Comparison of ENCODE assay signal across 21 cellular contexts in the genomic region with DNA sequence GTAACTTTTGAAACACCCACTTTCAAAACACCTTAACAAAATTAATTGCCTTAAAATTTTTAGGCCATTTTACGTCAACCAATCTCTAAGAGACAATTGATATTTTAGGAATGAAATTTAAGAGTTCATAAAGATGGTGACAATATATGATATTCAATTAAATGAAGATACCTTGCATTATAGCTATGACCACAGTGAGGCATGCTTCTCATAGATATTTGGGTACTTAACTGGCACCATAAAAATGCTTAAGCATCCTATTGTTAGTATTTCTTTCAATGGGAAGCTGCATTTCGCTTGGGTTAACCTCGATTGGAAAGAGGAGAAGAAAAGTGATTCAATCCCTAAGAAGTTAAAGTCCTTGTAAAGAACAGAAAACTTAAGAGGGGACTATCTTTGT.
DNase-seq lines count a peak whose midpoint lies in the region; ATAC-seq, FAIRE-seq and TF ChIP-seq lines count a peak whose summit lies in the region.
"Had no signal": no experiment of that assay in that cellular context is flagged by ENCODE, and none has a peak within 500 bp of the region (broad histone marks: within the 10 kb centered on the region; RNA-seq: fewer than 3 reads in every experiment).

No MANE protein-coding gene starts in this region.

- H3K4me1 ChIP-seq in OCI-LY3 (ENCODE audit: low read length) = no peaks in the 10 kb centered on the region
- H3K4me1 ChIP-seq: BLaER1 treated with 17β-estradiol and CSF1 and Interleukin-3, amounts not matched to agents 10 nM and 100 nM had no signal

- H3K9ac ChIP-seq in OCI-LY3 (ENCODE audit: low read length) = no peak overlapping the region
- H3K9ac ChIP-seq: BLaER1 treated with 17β-estradiol and CSF1 and Interleukin-3, amounts not matched to agents 10 nM and 100 nM had no signal

- H2AFZ ChIP-seq in OCI-LY3 (ENCODE audit: low read depth, low read length) = no peak overlapping the region

- no peaks in the 10 kb centered on the region for H3K79me2 ChIP-seq in OCI-LY3 (ENCODE audit: low read length)

- H3K9me3 ChIP-seq in OCI-LY3 (ENCODE audit: insufficient read depth, low read length) = no peaks in the 10 kb centered on the region
- H3K9me3 ChIP-seq: BLaER1 treated with 17β-estradiol and CSF1 and Interleukin-3, amounts not matched to agents 10 nM and 100 nM had no signal

- H3K27ac ChIP-seq in OCI-LY3 (ENCODE audit: low read length) = no peak overlapping the region
- H3K27ac ChIP-seq: BLaER1 treated with 17β-estradiol and CSF1 and Interleukin-3, amounts not matched to agents 10 nM and 100 nM had no signal

- peaks cover 14% of the 10 kb centered on the region for H3K27me3 ChIP-seq in OCI-LY3 (ENCODE audit: low read depth, low read length)
- H3K27me3 ChIP-seq: BLaER1 treated with 17β-estradiol and CSF1 and Interleukin-3, amounts not matched to agents 10 nM and 100 nM had no signal

- ATAC-seq in HG03439 (IDR thresholded peaks at IDR 0.05; ENCODE audit: unreplicated experiment) (no peak), omental fat pad (ENCODE audit: low FRiP score) (no peak)
- ATAC-seq: CD8-positive, alpha-beta T cell had no signal

- H3K36me3 ChIP-seq in OCI-LY3 (replicated peaks; ENCODE audit: low read depth, low read length) = no peaks in the 10 kb centered on the region
- H3K36me3 ChIP-seq: BLaER1 treated with 17β-estradiol and CSF1 and Interleukin-3, amounts not matched to agents 10 nM and 100 nM had no signal

- TF ChIP-seq CTCF in LNCaP clone FGC (IDR thresholded peaks at IDR 0.05; ENCODE audit: control insufficient read depth, extremely low read depth, insufficient read depth) = peak; percentile 52
- peak; percentile 41 for TF ChIP-seq CTCF in OCI-LY3 (IDR thresholded peaks at IDR 0.05; ENCODE audit: low read depth, low read length)
- TF ChIP-seq CTCF in omental fat pad (IDR thresholded peaks at IDR 0.05) = no peak

- DNase-seq in SHP77 treated with DMSO at 0.1 percent for 48 hours (lab: John Stamatoyannopoulos, UW) (peak; percentile 22), SHP77 (lab: John Stamatoyannopoulos, UW) (no peak), LNCaP clone FGC (ENCODE audit: low read depth) (no peak), omental fat pad (ENCODE audit: low spot score) (no peak), activated T-cell treated with anti-CD3 and anti-CD28 coated beads for 4 hours (no peak)
- DNase-seq: Calu3; CD8-positive, alpha-beta T cell; GDM1; H7; HFFc6; NCI-H1092 treated with DMSO at 0.1 percent for 48 hours; NCI-H146; NCI-H2081 treated with DMSO at 0.1 percent for 48 hours; NCI-H345; NCI-H524 treated with DMSO at 0.1 percent for 48 hours; NK-92 treated with Interleukin-12 subunit alpha and Interleukin-12 subunit beta, amount 100 ng/mL, for 24 hours; SIG-M5 had no signal

- H3K4me2 ChIP-seq in OCI-LY3 (ENCODE audit: low read length) = no peak overlapping the region
- H3K4me2 ChIP-seq: BLaER1 treated with 17β-estradiol and CSF1 and Interleukin-3, amounts not matched to agents 10 nM and 100 nM had no signal

- H3K4me3 ChIP-seq in LNCaP clone FGC (ENCODE audit: low read depth, low read length) (no peak overlapping the region), OCI-LY3 (ENCODE audit: low read length) (no peak overlapping the region)
- H3K4me3 ChIP-seq: BLaER1 treated with 17β-estradiol and CSF1 and Interleukin-3, amounts not matched to agents 10 nM and 100 nM had no signal

- peak; percentile 17 for FAIRE-seq in islet of Langerhans (lab: Jason Lieb, UNC)

- H4K20me1 ChIP-seq in OCI-LY3 (ENCODE audit: insufficient read depth, low read length) = no peaks in the 10 kb centered on the region
- H4K20me1 ChIP-seq: BLaER1 treated with 17β-estradiol and CSF1 and Interleukin-3, amounts not matched to agents 10 nM and 100 nM had no signal

Comparison
In these comparisons a context has a peak if more than half of its experiments do, and no peak if none do; other contexts are left out.
1. CTCF ChIP-seq: peak in LNCaP clone FGC (single experiment) and OCI-LY3 (single experiment); none in omental fat pad (0 of 3).